8 cellular contexts compared by ENCODE assay signal in the genomic region with DNA sequence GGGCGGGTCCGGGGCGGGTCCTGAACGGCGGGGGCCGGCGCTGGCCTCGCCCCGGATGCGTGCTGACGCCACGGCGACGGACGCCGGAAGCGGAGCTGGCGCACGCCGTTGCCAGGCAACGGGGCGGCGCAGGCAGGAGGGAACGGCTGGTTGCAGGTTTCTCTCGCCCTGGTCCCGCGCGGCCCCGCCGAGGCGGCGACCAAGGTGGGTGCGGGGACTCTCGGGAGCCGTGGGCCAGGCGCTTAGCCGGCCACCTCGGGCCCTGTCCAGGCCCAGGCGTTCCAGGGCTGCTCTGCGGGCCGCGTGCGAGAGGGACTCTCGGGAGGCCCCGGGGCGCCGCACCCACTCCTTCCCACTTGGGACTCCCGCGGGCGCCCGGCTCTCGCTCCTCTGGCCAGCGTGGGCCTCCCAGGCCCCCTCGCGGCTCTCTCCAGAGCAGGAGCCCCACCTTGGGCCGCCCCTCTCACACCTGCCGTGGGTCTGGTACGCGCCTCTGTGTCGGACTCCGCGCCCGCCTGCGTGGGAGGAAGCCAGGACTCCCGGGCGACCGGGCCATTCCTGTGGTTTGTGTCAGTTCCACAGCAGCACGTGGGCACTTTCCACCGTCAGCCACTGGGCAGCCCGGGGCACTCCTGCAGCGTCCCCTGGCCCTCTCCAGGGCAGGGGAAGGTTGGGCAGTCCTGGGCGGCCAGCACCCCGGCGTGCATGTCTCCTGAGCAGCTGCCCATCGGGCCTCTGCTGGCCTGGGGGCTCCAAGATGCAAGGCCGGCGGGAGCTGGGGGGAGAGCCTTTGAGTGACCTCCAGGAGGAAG. TPM values are rescaled to one million over a fixed set of nuclear protein-coding genes. Genes with fewer than 3 reads are reported as not detected.
DNase-seq lines count a peak whose midpoint lies in the region; ATAC-seq and TF ChIP-seq lines count a peak whose summit lies in the region.

A gene (plus strand): TSS at position 114 of the 812 bp plus-strand sequence. CDS start 644 bp downstream, at position 758.

- TF ChIP-seq CTCF in Panc1 (IDR thresholded peaks at IDR 0.05) (no peak), fibroblast of pulmonary artery (IDR thresholded peaks at IDR 0.05; ENCODE audit: low read length, missing control alignments) (no peak)

- CTCF ChIA-PET in Panc1 (lab: Charles Lee): no interaction called here

- H3K4me1 ChIP-seq in HUES6 (ENCODE audit: control insufficient read depth, insufficient read depth, low read length): peaks cover 11% of the 10 kb centered on the region; the same call in 1 of the 2 replicates
- peaks cover 9% of the 10 kb centered on the region for H3K4me1 ChIP-seq in Panc1 (ENCODE audit: control insufficient read depth, insufficient read depth, low read length)

- H3K4me1 Mint-ChIP-seq in natural killer cell treated with Interleukin-12 subunit alpha and Interleukin-12 subunit beta and Interleukin-15 and Interleukin-18, amount 100 ng/mL, for 72 hours (ENCODE audit: low read depth in 2 of 2): peaks cover 0 to 13% of the 10 kb centered on the region in 2 donors

- DNase-seq in DMS114 treated with DMSO at 0.1 percent for 48 hours (lab: John Stamatoyannopoulos, UW; ENCODE audit: unreplicated experiment): peak; percentile 56
- DNase-seq in Panc1 (ENCODE audit: low read depth, low spot score): no peak
- peak; percentile 70 to 85 for DNase-seq in activated T-helper 1 cell treated with anti-CD3 and anti-CD28 coated beads, Interleukin-2, amount 50 U/mL, for 16 hours (ENCODE audit: low read depth in 1 of 2, low spot score in 1 of 2)
- peak; percentile 92 for DNase-seq in fibroblast of pulmonary artery (ENCODE audit: low read depth)
- DNase-seq in natural killer cell treated with Interleukin-12 subunit alpha and Interleukin-12 subunit beta and Interleukin-15 and Interleukin-18, amount 100 ng/mL, for 72 hours (ENCODE audit: low spot score): peak; percentile 92
- peak; percentile 75 to 89 (median 84) for DNase-seq in stimulated activated naive CD4-positive, alpha-beta T cell (lab: John Stamatoyannopoulos, UW)

- H3K36me3 ChIP-seq in HUES6 (ENCODE audit: control insufficient read depth, insufficient read depth, low read length) (no peaks in the 10 kb centered on the region), Panc1 (ENCODE audit: control insufficient read depth, insufficient read depth, low read length) (no peaks in the 10 kb centered on the region)

- no peak within 1 kb of the TSS for H3K27ac ChIP-seq in HUES6 (ENCODE audit: low read depth, low read length)
- H3K27ac ChIP-seq in Panc1 (ENCODE audit: low read length): peak within 1 kb of the TSS; percentile 65

- peak within 1 kb of the TSS; percentile 36 for H3K9ac ChIP-seq in HUES6 (ENCODE audit: low read length)

- H3K9me3 ChIP-seq in HUES6 (ENCODE audit: control insufficient read depth, insufficient read depth, low read depth, low read length): no peaks in the 10 kb centered on the region
- H3K9me3 ChIP-seq in Panc1 (ENCODE audit: control insufficient read depth, insufficient read depth, low read depth, low read length): no peaks in the 10 kb centered on the region

- H3K9me3 Mint-ChIP-seq in natural killer cell treated with Interleukin-12 subunit alpha and Interleukin-12 subunit beta and Interleukin-15 and Interleukin-18, amount 100 ng/mL, for 72 hours: no peaks in the 10 kb centered on the region

- peaks cover 0 to 4% of the 10 kb centered on the region in 2 donors for H3K27me3 Mint-ChIP-seq in natural killer cell treated with Interleukin-12 subunit alpha and Interleukin-12 subunit beta and Interleukin-15 and Interleukin-18, amount 100 ng/mL, for 72 hours

- peaks cover 11% of the 10 kb centered on the region; the same call in 1 of the 2 replicates for H3K27me3 ChIP-seq in HUES6 (ENCODE audit: control insufficient read depth, insufficient read depth, low read length)
- no peaks in the 10 kb centered on the region for H3K27me3 ChIP-seq in Panc1 (ENCODE audit: control insufficient read depth, insufficient read depth, low read length)

- H3K4me3 Mint-ChIP-seq in natural killer cell treated with Interleukin-12 subunit alpha and Interleukin-12 subunit beta and Interleukin-15 and Interleukin-18, amount 100 ng/mL, for 72 hours: peak within 1 kb of the TSS; percentile 69

- peak within 1 kb of the TSS; percentile 39 to 76 for H3K27ac Mint-ChIP-seq in natural killer cell treated with Interleukin-12 subunit alpha and Interleukin-12 subunit beta and Interleukin-15 and Interleukin-18, amount 100 ng/mL, for 72 hours

- no peaks in the 10 kb centered on the region for H3K36me3 Mint-ChIP-seq in natural killer cell treated with Interleukin-12 subunit alpha and Interleukin-12 subunit beta and Interleukin-15 and Interleukin-18, amount 100 ng/mL, for 72 hours

- BruUV-seq in Panc1 (replicated peaks; lab: Mats Ljungman, UMichigan): no TSS peak

- in situ Hi-C loops in Panc1 (cut with HindIII; ENCODE audit: low pct_unique_long_range_greater_than_20kb, low sequenced_read_pairs): no loop called here

- intact Hi-C loops in Panc1 (cut with micrococcal nuclease; ENCODE audit: unreplicated experiment): no loop called here

- POLR2A ChIA-PET in Panc1 (lab: Charles Lee): interaction anchor here (0.6 kb wide), 1 partner anchor 12 kb away, joined by 3 read pairs; no protein-coding TSS in a partner anchor

- peak within 1 kb of the TSS; percentile 79 for H3K4me3 ChIP-seq in HUES6 (ENCODE audit: low read depth, low read length)
- H3K4me3 ChIP-seq in Panc1 (ENCODE audit: low read depth in 2 of 2, low read length in 2 of 2): peak within 1 kb of the TSS; percentile 63 to 65
- H3K4me3 ChIP-seq in fibroblast of pulmonary artery (replicated peaks; ENCODE audit: low read depth, low read length): peak within 1 kb of the TSS; percentile 69

- ATAC-seq in GM21447 (IDR thresholded peaks at IDR 0.05; ENCODE audit: unreplicated experiment): peak; percentile 94
- ATAC-seq in Panc1: peak; percentile 91
- ATAC-seq in natural killer cell treated with Interleukin-12 subunit alpha and Interleukin-12 subunit beta and Interleukin-15 and Interleukin-18, amount 100 ng/mL, for 72 hours: peak; percentile 96

RNA-seq across cellular contexts. Expression of the gene that starts here (rescaled TPM):
- 13.8 TPM for total RNA-seq in Panc1 (2021; ENCODE audit: unreplicated experiment)
- 11.9 TPM for polyA plus RNA-seq in Panc1 (2012; ENCODE audit: insufficient read length)
- 1 to 10 TPM; 1.2 to 1.5 TPM for total RNA-seq in natural killer cell treated with Interleukin-12 subunit alpha and Interleukin-12 subunit beta and Interleukin-15 and Interleukin-18, amount 100 ng/mL, for 72 hours
